ENCODE assay signal across 21 cellular contexts in genomic region chr1:94501925-94502324, GRCh38. TPM values are rescaled to one million over a fixed set of nuclear protein-coding genes. Genes with fewer than 3 reads are reported as not detected.
"Had no signal": no experiment of that assay in that cellular context is flagged by ENCODE, and none has a peak within 500 bp of the region (broad histone marks: within the 10 kb centered on the region; RNA-seq: fewer than 3 reads in every experiment).

No MANE protein-coding gene starts in this region.

- H3K27ac ChIP-seq: HL-60, KMS-11 had no signal

- DNase-seq: Kasumi-1, MM.1S, NCI-H1092 treated with DMSO at 0.1 percent for 48 hours, NCI-H1436, NCI-H187, NCI-H2029, NCI-H2081 treated with DMSO at 0.1 percent for 48 hours, NCI-H2171, NCI-H226, NCI-H446, NCI-H510A, NCI-H524 treated with DMSO at 0.1 percent for 48 hours, NCI-H69, NCI-H774, RPMI8226, SHP77, SK-N-SH had no signal

- ATAC-seq: K562 had no signal

- H3K9me3 ChIP-seq: SK-N-SH had no signal

- H3K4me3 ChIP-seq: K562 had no signal

RNA-seq across cellular contexts. Expression of gene F3, which starts 39.6 kb away (rescaled TPM):
- polyA plus RNA-seq: IgD-negative memory B cell had no signal
